ENCODE assay signal across 20 cellular contexts in the genomic region with DNA sequence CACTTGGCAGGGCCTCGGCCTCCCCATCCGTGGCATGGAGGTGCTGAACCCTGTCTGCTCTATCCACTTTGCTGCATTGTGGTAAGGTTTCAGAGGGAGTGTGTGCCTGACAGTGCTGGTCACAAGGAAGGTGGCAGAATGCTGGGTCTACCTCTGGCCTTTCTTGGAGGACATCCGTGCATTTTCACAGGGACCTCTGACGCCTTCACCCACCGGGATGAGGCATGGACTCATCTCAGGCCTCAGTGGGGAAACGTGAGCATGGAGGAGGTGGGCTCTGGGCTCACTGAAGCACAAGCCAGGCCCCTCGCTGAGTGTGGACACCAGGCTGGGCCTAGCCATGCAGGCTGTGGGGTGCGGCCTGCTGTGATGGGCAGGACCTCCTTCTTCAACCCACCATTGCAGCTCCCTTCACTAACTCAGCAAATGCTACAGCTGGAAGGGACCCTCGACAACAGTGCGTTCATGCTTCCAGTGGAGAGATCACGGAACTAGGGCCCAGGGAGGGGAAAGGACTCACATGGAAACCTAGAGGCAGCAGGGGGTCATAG. TPM values are rescaled to one million over a fixed set of nuclear protein-coding genes. Genes with fewer than 3 reads are reported as not detected.
"Had no signal": no experiment of that assay in that cellular context is flagged by ENCODE, and none has a peak within 500 bp of the region (broad histone marks: within the 10 kb centered on the region; RNA-seq: fewer than 3 reads in every experiment).

No MANE protein-coding gene starts in this region.

- H3K9me3 Mint-ChIP-seq: activated CD8-positive, alpha-beta T cell treated with anti-CD3 and anti-CD28 coated beads for 36 hours; activated naive CD4-positive, alpha-beta T cell treated with anti-CD3 and anti-CD28 coated beads for 36 hours; activated T-helper 17 cell treated with anti-CD3 and anti-CD28 coated beads, Interleukin-2, amount 50 U/mL, for 72 hours; naive B cell; stimulated activated memory B cell treated with anti-CD40 and anti-IgM and Interleukin-4, amounts not matched to agents 10 μg/mL and 1 μg/mL and 100 μg/mL, for 72 hours had no signal

- H3K27me3 Mint-ChIP-seq: activated CD4-positive, alpha-beta T cell treated with anti-CD3 and anti-CD28 coated beads for 36 hours; activated CD8-positive, alpha-beta T cell treated with anti-CD3 and anti-CD28 coated beads for 36 hours; activated T-helper 17 cell treated with anti-CD3 and anti-CD28 coated beads, Interleukin-2, amount 50 U/mL, for 72 hours had no signal

- H3K27ac Mint-ChIP-seq: activated CD4-positive, alpha-beta T cell treated with anti-CD3 and anti-CD28 coated beads for 36 hours; activated CD8-positive, alpha-beta T cell treated with anti-CD3 and anti-CD28 coated beads for 36 hours; activated naive CD4-positive, alpha-beta T cell treated with anti-CD3 and anti-CD28 coated beads for 36 hours; activated T-helper 17 cell treated with anti-CD3 and anti-CD28 coated beads, Interleukin-2, amount 50 U/mL, for 72 hours; naive B cell; stimulated activated memory B cell treated with anti-CD40 and anti-IgM and Interleukin-4, amounts not matched to agents 10 μg/mL and 1 μg/mL and 100 μg/mL, for 72 hours had no signal

- H3K4me3 ChIP-seq: dorsolateral prefrontal cortex, gastrocnemius medialis, heart left ventricle, tibial nerve, vagina had no signal

- H3K27ac ChIP-seq: dorsolateral prefrontal cortex, gastrocnemius medialis, heart left ventricle, neutrophil, tibial nerve, vagina had no signal

- H3K27me3 ChIP-seq: dorsolateral prefrontal cortex, gastrocnemius medialis, heart left ventricle, neutrophil, tibial nerve, vagina had no signal

- H3K9me3 ChIP-seq: gastrocnemius medialis, heart left ventricle, neutrophil, tibial nerve, vagina had no signal

- DNase-seq: activated CD4-positive, alpha-beta T cell treated with anti-CD3 and anti-CD28 coated beads for 36 hours; activated CD8-positive, alpha-beta T cell treated with anti-CD3 and anti-CD28 coated beads for 36 hours; activated naive CD4-positive, alpha-beta T cell treated with anti-CD3 and anti-CD28 coated beads for 36 hours; erythroblast; gastrocnemius medialis; mammary epithelial cell; naive B cell; retina; stimulated activated CD4-positive, alpha-beta T cell treated with anti-CD3 and anti-CD28 coated beads, Interleukin-2, amount 100 ng/mL, for 48 hours had no signal

- H3K4me1 Mint-ChIP-seq: activated CD4-positive, alpha-beta T cell treated with anti-CD3 and anti-CD28 coated beads for 36 hours; activated T-helper 17 cell treated with anti-CD3 and anti-CD28 coated beads, Interleukin-2, amount 50 U/mL, for 72 hours; naive B cell; stimulated activated memory B cell treated with anti-CD40 and anti-IgM and Interleukin-4, amounts not matched to agents 10 μg/mL and 1 μg/mL and 100 μg/mL, for 72 hours had no signal

- H3K36me3 Mint-ChIP-seq: naive B cell; stimulated activated memory B cell treated with anti-CD40 and anti-IgM and Interleukin-4, amounts not matched to agents 10 μg/mL and 1 μg/mL and 100 μg/mL, for 72 hours had no signal

- H3K4me1 ChIP-seq: gastrocnemius medialis, vagina had no signal

- H3K36me3 ChIP-seq: gastrocnemius medialis, heart left ventricle, neutrophil, tibial nerve, vagina had no signal

- H3K4me3 Mint-ChIP-seq: activated CD4-positive, alpha-beta T cell treated with anti-CD3 and anti-CD28 coated beads for 36 hours; activated CD8-positive, alpha-beta T cell treated with anti-CD3 and anti-CD28 coated beads for 36 hours; activated naive CD4-positive, alpha-beta T cell treated with anti-CD3 and anti-CD28 coated beads for 36 hours; activated T-helper 17 cell treated with anti-CD3 and anti-CD28 coated beads, Interleukin-2, amount 50 U/mL, for 72 hours; stimulated activated memory B cell treated with anti-CD40 and anti-IgM and Interleukin-4, amounts not matched to agents 10 μg/mL and 1 μg/mL and 100 μg/mL, for 72 hours had no signal

RNA-seq across cellular contexts. Expression of a gene that starts 8.6 kb away (rescaled TPM):
- total RNA-seq: activated CD4-positive, alpha-beta T cell treated with anti-CD3 and anti-CD28 coated beads for 36 hours; activated CD8-positive, alpha-beta T cell treated with anti-CD3 and anti-CD28 coated beads for 36 hours; activated naive CD4-positive, alpha-beta T cell treated with anti-CD3 and anti-CD28 coated beads for 36 hours; activated T-helper 17 cell treated with anti-CD3 and anti-CD28 coated beads, Interleukin-2, amount 50 U/mL, for 72 hours; astrocyte; bronchial epithelial cell; dorsolateral prefrontal cortex; gastrocnemius medialis; heart left ventricle; mammary epithelial cell; mononuclear cell; T-helper 1 cell treated with Interleukin-12 subunit alpha and Interleukin-12 subunit beta and Interleukin-4 antibody, amounts not matched to agents 30 ng/mL and 1 ng/mL, for 36 hours; tibial nerve; vagina had no signal
- polyA plus RNA-seq: heart left ventricle, mammary epithelial cell had no signal
